1 cellular context compared by ENCODE assay signal in genomic region chr19:39845621-39846175, GRCh38.
A peak's percentile ranks its signal among the peaks of the same experiment; 100 is the strongest.
TF ChIP-seq lines count a peak whose summit lies in the region.

No MANE protein-coding gene starts in this region.

TF ChIP-seq in K562, 482 proteins besides CTCF, POLR2A, EP300 and RAD21 (continued from another document and continues in another):
- no peak for TF ChIP-seq HMBOX1 (IDR thresholded peaks at IDR 0.05)
- TF ChIP-seq ZNF324 (CRISPR knock-in tag; IDR thresholded peaks at IDR 0.05), result no peak
- no peak for TF ChIP-seq PHTF2 (CRISPR knock-in tag; IDR thresholded peaks at IDR 0.05)
- TF ChIP-seq POLR2B (IDR thresholded peaks at IDR 0.05; ENCODE audit: low read depth, partially characterized antibody), result no peak
- no peak for TF ChIP-seq HEY1 (CRISPR knock-in tag; IDR thresholded peaks at IDR 0.05; ENCODE audit: borderline replicate concordance)
- no peak for TF ChIP-seq ZNF347 (CRISPR knock-in tag; IDR thresholded peaks at IDR 0.05; ENCODE audit: low read depth)
- no peak for TF ChIP-seq NR2C1 (IDR thresholded peaks at IDR 0.05)
- no peak for TF ChIP-seq NR2C1 (tag; IDR thresholded peaks at IDR 0.05)
- TF ChIP-seq TFAP4 (CRISPR knock-in tag; IDR thresholded peaks at IDR 0.05; ENCODE audit: borderline replicate concordance), result peak; percentile 31; the same call in 1 of the 2 replicates
- TF ChIP-seq SAFB2 (IDR thresholded peaks at IDR 0.05; ENCODE audit: borderline replicate concordance, low read depth, low read length, severe bottlenecking), result no peak
- TF ChIP-seq NFE2L1 (tag; IDR thresholded peaks at IDR 0.05; ENCODE audit: borderline replicate concordance, low read depth), result no peak
- no peak for TF ChIP-seq KLF13 (tag; IDR thresholded peaks at IDR 0.05; ENCODE audit: borderline replicate concordance, low read depth)
- no peak for TF ChIP-seq LARP7 (IDR thresholded peaks at IDR 0.05)
- TF ChIP-seq ZNF197 (CRISPR knock-in tag; IDR thresholded peaks at IDR 0.05; ENCODE audit: low read depth), result no peak
- TF ChIP-seq CTCFL (IDR thresholded peaks at IDR 0.05; ENCODE audit: borderline replicate concordance, insufficient read depth, low read depth, low read length, poor library complexity, severe bottlenecking), result peak; percentile 74
- TF ChIP-seq ESRRA (IDR thresholded peaks at IDR 0.05; ENCODE audit: borderline replicate concordance, low read depth), result no peak; the same call in 1 of the 2 replicates
- peak in 1 of 3 experiments; percentile 5; a peak in 1 of 6 replicates for TF ChIP-seq ZBTB11 (CRISPR knock-in tag; IDR thresholded peaks at IDR 0.05)
- TF ChIP-seq ATF2 (CRISPR knock-in tag; IDR thresholded peaks at IDR 0.05), result no peak
- no peak for TF ChIP-seq SLC30A9 (CRISPR knock-in tag; IDR thresholded peaks at IDR 0.05)
- TF ChIP-seq ETS2 (tag; IDR thresholded peaks at IDR 0.05; ENCODE audit: borderline replicate concordance, poor library complexity, severe bottlenecking), result no peak
- TF ChIP-seq SP2 (IDR thresholded peaks at IDR 0.05; ENCODE audit: extremely low read depth, low read depth, low read length, poor library complexity, severe bottlenecking), result no peak
- no peak for TF ChIP-seq CBX3 (IDR thresholded peaks at IDR 0.05; ENCODE audit: borderline replicate concordance in 1 of 2, low read length in 2 of 2)
- TF ChIP-seq PRMT5 (CRISPR knock-in tag; IDR thresholded peaks at IDR 0.05), result no peak
- TF ChIP-seq MCM5 (IDR thresholded peaks at IDR 0.05; ENCODE audit: low read depth), result no peak
- TF ChIP-seq MBD2 (IDR thresholded peaks at IDR 0.05; ENCODE audit: borderline replicate concordance, low read depth), result no peak
- no peak for TF ChIP-seq ZEB2 (IDR thresholded peaks at IDR 0.05)
- TF ChIP-seq RAD51 (IDR thresholded peaks at IDR 0.05; ENCODE audit: borderline replicate concordance, low read depth), result no peak
- no peak for TF ChIP-seq ID3 (CRISPR knock-in tag; IDR thresholded peaks at IDR 0.05)
- TF ChIP-seq ID3 (tag; IDR thresholded peaks at IDR 0.05), result no peak
- TF ChIP-seq POU5F1 (IDR thresholded peaks at IDR 0.05; ENCODE audit: borderline replicate concordance, low read depth, low read length, partially characterized antibody), result no peak
- TF ChIP-seq L3MBTL2 (IDR thresholded peaks at IDR 0.05), result peak; percentile 48
- TF ChIP-seq RERE (CRISPR knock-in tag; IDR thresholded peaks at IDR 0.05; ENCODE audit: borderline replicate concordance), result no peak
- TF ChIP-seq RUNX1 (IDR thresholded peaks at IDR 0.05; ENCODE audit: low read depth), result no peak
- no peak for TF ChIP-seq SNIP1 (IDR thresholded peaks at IDR 0.05; ENCODE audit: low read depth)
- TF ChIP-seq HDAC1 (IDR thresholded peaks at IDR 0.05), result peak in 1 of 2 experiments; percentile 20; a peak in 2 of 4 replicates
- TF ChIP-seq GABPB1 (CRISPR knock-in tag; IDR thresholded peaks at IDR 0.05), result peak; percentile 34; the same call in 1 of the 2 replicates
- no peak for TF ChIP-seq POLR3A (IDR thresholded peaks at IDR 0.05; ENCODE audit: borderline replicate concordance, extremely low read depth, insufficient read depth, insufficient read length)
- TF ChIP-seq NR3C1 (CRISPR knock-in tag; IDR thresholded peaks at IDR 0.05), result no peak
- no peak for TF ChIP-seq PHF21A (IDR thresholded peaks at IDR 0.05; ENCODE audit: borderline replicate concordance, low read depth)
- TF ChIP-seq USF2 (CRISPR knock-in tag; IDR thresholded peaks at IDR 0.05), result no peak
- no peak for TF ChIP-seq EZH2 (IDR thresholded peaks at IDR 0.05; ENCODE audit: borderline replicate concordance, low read depth, low read length)
- no peak for TF ChIP-seq ZBTB7A (IDR thresholded peaks at IDR 0.05; ENCODE audit: borderline replicate concordance, control insufficient read depth, low read depth, low read length)
- no peak for TF ChIP-seq TGIF2 (CRISPR knock-in tag; IDR thresholded peaks at IDR 0.05)
- no peak for TF ChIP-seq KLF16 (IDR thresholded peaks at IDR 0.05)
- no peak for TF ChIP-seq CEBPZ (IDR thresholded peaks at IDR 0.05; ENCODE audit: borderline replicate concordance, low read depth, low read length)
